33 cellular contexts compared by ENCODE assay signal in the genomic region with DNA sequence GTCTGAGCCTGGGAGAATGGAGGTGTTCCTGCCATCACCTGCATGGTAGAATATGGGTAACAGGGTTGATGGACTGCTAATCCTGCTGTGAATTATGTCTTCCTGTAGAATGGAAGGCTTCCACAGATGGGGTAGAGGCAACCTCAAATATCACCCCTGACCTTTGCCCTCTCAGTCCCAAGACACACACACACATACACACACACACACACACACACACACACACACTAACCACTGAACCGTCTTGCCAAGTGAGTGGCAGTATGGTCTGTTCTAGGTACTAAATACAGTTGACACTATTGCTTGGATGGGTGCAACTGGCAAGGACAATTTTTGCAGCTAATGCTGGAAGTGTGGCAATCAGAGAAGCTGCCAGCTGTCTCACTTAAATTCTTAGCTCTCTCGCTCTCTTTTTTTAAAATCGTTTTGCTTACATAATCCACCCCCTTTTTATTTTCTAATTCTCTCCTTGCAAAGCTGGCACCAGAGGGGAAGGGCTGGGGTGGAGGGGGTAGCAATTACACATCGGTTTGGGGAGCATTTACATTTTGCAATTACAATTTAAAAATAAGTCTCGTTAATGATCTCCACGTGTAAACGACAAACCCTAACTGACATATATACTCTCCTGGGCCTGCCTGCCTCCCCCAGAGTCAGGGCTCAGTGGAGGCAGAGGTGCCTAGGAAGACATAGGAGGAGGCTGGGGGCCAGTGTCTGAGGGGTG.
"Had no signal": no experiment of that assay in that cellular context is flagged by ENCODE, and none has a peak within 500 bp of the region (broad histone marks: within the 10 kb centered on the region; RNA-seq: fewer than 3 reads in every experiment).

No MANE protein-coding gene starts in this region.

- H3K27ac ChIP-seq: adrenal gland, ascending aorta, brain microvascular endothelial cell, epithelial cell of prostate, esophagus squamous epithelium, heart right ventricle, thyroid gland, upper lobe of left lung, vagina, WERI-Rb-1 had no signal

- H3K36me3 Mint-ChIP-seq: activated CD4-positive, alpha-beta memory T cell treated with anti-CD3 and anti-CD28 coated beads for 36 hours; activated naive CD8-positive, alpha-beta T cell treated with anti-CD3 and anti-CD28 coated beads for 36 hours had no signal

- H3K27me3 ChIP-seq: adrenal gland, ascending aorta, brain microvascular endothelial cell, esophagus squamous epithelium, heart right ventricle, thyroid gland, upper lobe of left lung, vagina had no signal

- H3K4me1 ChIP-seq: adrenal gland, ascending aorta, thyroid gland, upper lobe of left lung had no signal

- H3K4me3 Mint-ChIP-seq: activated CD4-positive, alpha-beta memory T cell treated with anti-CD3 and anti-CD28 coated beads for 36 hours; activated CD4-positive, alpha-beta T cell treated with anti-CD3 and anti-CD28 coated beads, Interleukin-2, amount 10 ng/mL, durations not matched to agents 24 days and 14 days; activated naive CD4-positive, alpha-beta T cell treated with anti-CD3 and anti-CD28 coated beads for 36 hours; activated naive CD8-positive, alpha-beta T cell treated with anti-CD3 and anti-CD28 coated beads for 36 hours; activated T-helper 1 cell treated with anti-CD3 and anti-CD28 coated beads, Interleukin-12 subunit alpha, Interleukin-12 subunit beta, Interleukin-2, Interleukin-4 antibody, amounts not matched to agents 30 ng/mL and 10 ng/mL and 1 ng/mL, durations not matched to agents 14 hours and 24 hours and 36 hours; dendritic cell treated with granulocyte-macrophage colony-stimulating factor and Interleukin-4, amounts not matched to agents 40 ng/mL and 50 ng/mL, for 4 days; nephron; T-helper 1 cell treated with Interleukin-12 subunit alpha and Interleukin-12 subunit beta and Interleukin-4 antibody, amounts not matched to agents 30 μg/mL and 1 μg/mL, for 36 hours had no signal

- H3K4me3 ChIP-seq: adrenal gland, ascending aorta, esophagus squamous epithelium, heart right ventricle, lung, thyroid gland, upper lobe of left lung, vagina had no signal

- DNase-seq: activated CD4-positive, alpha-beta memory T cell treated with anti-CD3 and anti-CD28 coated beads for 36 hours; activated CD4-positive, alpha-beta T cell treated with anti-CD3 and anti-CD28 coated beads, Interleukin-2, amount 10 ng/mL, durations not matched to agents 24 days and 14 days; activated CD8-positive, alpha-beta memory T cell treated with anti-CD3 and anti-CD28 coated beads, Interleukin-2, amount 50 U/mL, for 4 hours; activated effector memory CD4-positive, alpha-beta T cell treated with anti-CD3 and anti-CD28 coated beads, Interleukin-2, amount 50 U/mL, for 16 hours; activated naive CD4-positive, alpha-beta T cell treated with anti-CD3 and anti-CD28 coated beads for 36 hours; activated naive CD8-positive, alpha-beta T cell treated with anti-CD3 and anti-CD28 coated beads for 36 hours; activated T-cell treated with anti-CD3 and anti-CD28 coated beads, Interleukin-2, amount 50 U/mL, for 1 hour; brain microvascular endothelial cell; effector CD4-positive, alpha-beta T cell; esophagus squamous epithelium; foreskin melanocyte; heart right ventricle; kidney glomerular epithelial cell; mesendoderm; occipital lobe; right cardiac atrium; stimulated activated CD4-positive, alpha-beta T cell treated with anti-CD3 and anti-CD28 coated beads, Interleukin-2, amount 100 ng/mL, for 48 hours; stimulated activated naive CD4-positive, alpha-beta T cell treated with Interleukin-2 at 50 U/mL for 16 hours; T-helper 9 cell; thyroid gland; upper lobe of left lung; WERI-Rb-1 had no signal

- H3K36me3 ChIP-seq: adrenal gland, ascending aorta, brain microvascular endothelial cell, esophagus squamous epithelium, heart right ventricle, thyroid gland, upper lobe of left lung, vagina, WERI-Rb-1 had no signal

- ATAC-seq: activated CD4-positive, CD25-positive, alpha-beta regulatory T cell treated with anti-CD3 and anti-CD28 coated beads, Interleukin-2, amount 50 U/mL, for 24 hours; heart right ventricle; left lobe of liver had no signal

- H3K9me3 ChIP-seq: adrenal gland, ascending aorta, esophagus squamous epithelium, heart right ventricle, thyroid gland, upper lobe of left lung, vagina had no signal

- H3K9me3 Mint-ChIP-seq: activated CD4-positive, alpha-beta memory T cell treated with anti-CD3 and anti-CD28 coated beads for 36 hours; activated CD4-positive, alpha-beta T cell treated with anti-CD3 and anti-CD28 coated beads, Interleukin-2, amount 10 ng/mL, durations not matched to agents 24 days and 14 days; activated naive CD4-positive, alpha-beta T cell treated with anti-CD3 and anti-CD28 coated beads for 36 hours; activated naive CD8-positive, alpha-beta T cell treated with anti-CD3 and anti-CD28 coated beads for 36 hours; activated T-helper 1 cell treated with anti-CD3 and anti-CD28 coated beads, Interleukin-12 subunit alpha, Interleukin-12 subunit beta, Interleukin-2, Interleukin-4 antibody, amounts not matched to agents 30 ng/mL and 10 ng/mL and 1 ng/mL, durations not matched to agents 14 hours and 24 hours and 36 hours; dendritic cell treated with granulocyte-macrophage colony-stimulating factor and Interleukin-4, amounts not matched to agents 40 ng/mL and 50 ng/mL, for 4 days; nephron; T-helper 1 cell treated with Interleukin-12 subunit alpha and Interleukin-12 subunit beta and Interleukin-4 antibody, amounts not matched to agents 30 μg/mL and 1 μg/mL, for 36 hours had no signal

- H3K27ac Mint-ChIP-seq: activated CD4-positive, alpha-beta memory T cell treated with anti-CD3 and anti-CD28 coated beads for 36 hours; activated CD4-positive, alpha-beta T cell treated with anti-CD3 and anti-CD28 coated beads, Interleukin-2, amount 10 ng/mL, durations not matched to agents 24 days and 14 days; activated naive CD4-positive, alpha-beta T cell treated with anti-CD3 and anti-CD28 coated beads for 36 hours; activated naive CD8-positive, alpha-beta T cell treated with anti-CD3 and anti-CD28 coated beads for 36 hours; activated T-helper 1 cell treated with anti-CD3 and anti-CD28 coated beads, Interleukin-12 subunit alpha, Interleukin-12 subunit beta, Interleukin-2, Interleukin-4 antibody, amounts not matched to agents 30 ng/mL and 10 ng/mL and 1 ng/mL, durations not matched to agents 14 hours and 24 hours and 36 hours; dendritic cell treated with granulocyte-macrophage colony-stimulating factor and Interleukin-4, amounts not matched to agents 40 ng/mL and 50 ng/mL, for 4 days; T-helper 1 cell treated with Interleukin-12 subunit alpha and Interleukin-12 subunit beta and Interleukin-4 antibody, amounts not matched to agents 30 μg/mL and 1 μg/mL, for 36 hours had no signal

- H3K4me1 Mint-ChIP-seq: activated CD4-positive, alpha-beta T cell treated with anti-CD3 and anti-CD28 coated beads, Interleukin-2, amount 10 ng/mL, durations not matched to agents 24 days and 14 days; activated naive CD8-positive, alpha-beta T cell treated with anti-CD3 and anti-CD28 coated beads for 36 hours had no signal
